ENCODE assay signal across 8 cellular contexts in the genomic region with DNA sequence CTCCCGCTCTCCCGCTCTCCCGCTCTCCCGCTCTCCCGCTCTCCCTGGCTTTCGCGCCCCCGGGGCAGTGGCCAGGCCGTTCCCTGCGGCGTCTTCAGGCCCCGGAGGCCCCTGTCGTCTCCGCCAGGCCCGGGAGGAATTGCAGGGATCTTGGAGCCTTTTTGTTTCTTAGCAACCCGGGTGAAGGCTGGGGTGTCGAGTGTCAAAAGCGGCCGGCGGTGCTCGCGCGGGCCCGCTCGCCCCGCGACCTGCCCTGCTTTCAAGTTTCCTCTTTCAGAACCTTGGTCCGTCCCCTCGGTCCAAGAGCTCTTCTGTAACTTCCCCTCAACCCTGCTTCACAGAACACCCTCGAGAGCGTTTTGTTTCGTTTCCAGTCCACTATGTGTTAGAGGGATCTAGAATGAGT. TPM values are rescaled to one million over a fixed set of nuclear protein-coding genes. Genes with fewer than 3 reads are reported as not detected.
A peak's percentile ranks its signal among the peaks of the same experiment; 100 is the strongest.
DNase-seq lines count a peak whose midpoint lies in the region; ATAC-seq, FAIRE-seq and TF ChIP-seq lines count a peak whose summit lies in the region.

No MANE protein-coding gene starts in this region.

- 1% methylated on average over 32 of the region's 32 CpGs for WGBS in tibial nerve, 2 donors

- intact Hi-C loops in CD14-positive monocyte (cut with micrococcal nuclease), result loop anchor here (5.0 to 10.0 kb wide), 2 partner anchors 48 to 151 kb away; a partner anchor contains a TSS
- intact Hi-C loops in natural killer cell (cut with micrococcal nuclease), result loop anchor here (2.0 kb wide), 1 partner anchor 52 kb away; no protein-coding TSS in a partner anchor

- H3K36me3 Mint-ChIP-seq in CD14-positive monocyte (peaks cover 21 to 30% of the 10 kb centered on the region in 2 donors), natural killer cell (peaks cover 8% of the 10 kb centered on the region)

- TF ChIP-seq CTCF in CD14-positive monocyte (IDR thresholded peaks at IDR 0.05), result no peak
- TF ChIP-seq CTCF in natural killer cell (IDR thresholded peaks at IDR 0.05), result no peak
- peak in 1 of 5 experiments; percentile 4 for TF ChIP-seq CTCF in tibial nerve (IDR thresholded peaks at IDR 0.05)

- no peak for TF ChIP-seq POLR2A in tibial nerve (IDR thresholded peaks at IDR 0.05)

- H3K27ac ChIP-seq in tibial nerve, result peak overlapping the region; percentile 99 to 100 (median 100)

- H3K4me1 ChIP-seq in NT2/D1 (ENCODE audit: insufficient read depth, insufficient read length), result peaks cover 2% of the 10 kb centered on the region
- peaks cover 0 to 47% (median 21%) of the 10 kb centered on the region in 4 donors for H3K4me1 ChIP-seq in tibial nerve

- H3K27ac Mint-ChIP-seq in CD14-positive monocyte (peak overlapping the region; percentile 97 to 99 (median 98)), natural killer cell (peak overlapping the region; percentile 95 to 96)

- peaks cover 0 to 1% (median 0%) of the 10 kb centered on the region in 3 donors for H3K27me3 Mint-ChIP-seq in CD14-positive monocyte (ENCODE audit: low read depth in 3 of 3)
- no peaks in the 10 kb centered on the region for H3K27me3 Mint-ChIP-seq in natural killer cell (ENCODE audit: low read depth in 2 of 2)

- H3K9me3 Mint-ChIP-seq in CD14-positive monocyte, result peaks cover 0 to 2% (median 0%) of the 10 kb centered on the region in 7 donors
- H3K9me3 Mint-ChIP-seq in natural killer cell, result no peaks in the 10 kb centered on the region

- H3K4me3 ChIP-seq in NT2/D1 (ENCODE audit: insufficient read length, low read depth), result peak overlapping the region; percentile 84
- peak overlapping the region; percentile 71 to 89 (median 74) for H3K4me3 ChIP-seq in tibial nerve

- no peaks in the 10 kb centered on the region for H3K9me3 ChIP-seq in NT2/D1 (ENCODE audit: insufficient read depth, low read length)
- H3K9me3 ChIP-seq in tibial nerve, result no peaks in the 10 kb centered on the region

- H3K36me3 ChIP-seq in NT2/D1 (ENCODE audit: insufficient read depth, insufficient read length, low read length) (peaks cover 23% of the 10 kb centered on the region), tibial nerve (no peaks in the 10 kb centered on the region)

- no peak for TF ChIP-seq EP300 in tibial nerve (IDR thresholded peaks at IDR 0.05)

- H3K27me3 ChIP-seq in NT2/D1 (ENCODE audit: insufficient read depth, insufficient read length), result no peaks in the 10 kb centered on the region
- no peaks in the 10 kb centered on the region for H3K27me3 ChIP-seq in tibial nerve

- peak overlapping the region; percentile 85 for H3K9ac ChIP-seq in NT2/D1 (ENCODE audit: insufficient read length, low read depth)

- peak overlapping the region; percentile 98 to 99 for H3K4me3 Mint-ChIP-seq in CD14-positive monocyte
- peak overlapping the region; percentile 100 for H3K4me3 Mint-ChIP-seq in natural killer cell

- peak; percentile 83 for FAIRE-seq in GM19239 (lab: Jason Lieb, UNC)

- peak; percentile 40 for ATAC-seq in HG03378 (IDR thresholded peaks at IDR 0.05; ENCODE audit: unreplicated experiment)
- ATAC-seq in natural killer cell, result peak; percentile 12 to 36 (median 12)

- DNase-seq in CD14-positive monocyte (ENCODE audit: low spot score) (peak; percentile 61), GM19239 (ENCODE audit: insufficient read length, low spot score) (peak; percentile 41), NT2/D1 (ENCODE audit: low read depth, low spot score) (no peak), fibroblast of the conjunctiva (ENCODE audit: low read depth) (peak; percentile 22), natural killer cell (peak; percentile 44), tibial nerve (ENCODE audit: low spot score in 2 of 2) (peak in 1 of 2 donors; percentile 36)
- peak; percentile 74 for DNase-seq in activated effector memory CD4-positive, alpha-beta T cell treated with anti-CD3 and anti-CD28 coated beads, Interleukin-2, amount 50 U/mL, for 16 hours

- H3K4me1 Mint-ChIP-seq in CD14-positive monocyte (peaks cover 39% of the 10 kb centered on the region), natural killer cell (peaks cover 42 to 47% of the 10 kb centered on the region in 2 donors)

RNA-seq across cellular contexts. Expression of a gene that starts 1.4 kb away (rescaled TPM):
- 10 to 100 TPM; 62.8 to 70.5 TPM for polyA plus RNA-seq in CD14-positive monocyte
- total RNA-seq in natural killer cell (10 to 100 TPM; 76.6 to 89.8 (median 87.7) TPM), tibial nerve (10 to 100 TPM in 2 of 4 donors, 1 to 10 TPM in 2; 7.8 to 31.5 (median 15.1) TPM)
